ENCODE assay signal across 1 cellular context in the genomic region with DNA sequence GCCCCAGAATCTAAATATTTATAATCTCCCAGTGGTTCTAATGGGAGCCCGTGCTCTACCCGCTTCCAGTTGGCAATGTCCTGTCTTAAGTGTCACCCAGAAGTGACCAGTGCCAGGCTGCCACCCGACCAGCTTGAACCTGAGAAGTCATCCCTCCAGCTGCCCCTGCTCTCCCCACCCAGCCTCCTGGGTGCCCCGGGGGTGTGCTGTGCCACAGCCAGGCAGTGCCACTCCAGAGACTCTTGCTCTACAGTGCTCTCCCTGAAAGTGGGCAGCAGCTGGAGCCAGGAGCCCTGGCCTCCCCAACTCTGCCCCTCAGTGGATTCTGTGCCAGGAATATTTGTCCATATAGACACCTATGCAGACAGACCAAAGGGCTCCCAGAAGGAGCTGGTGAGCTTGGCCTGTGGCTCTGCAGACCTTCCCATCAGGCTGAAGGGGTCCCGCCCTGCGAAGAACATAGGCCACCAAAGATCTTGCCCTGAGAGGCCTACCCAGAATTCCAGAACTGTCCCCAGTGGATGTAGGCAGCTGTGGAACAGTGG.
TF ChIP-seq lines count a peak whose summit lies in the region.

No MANE protein-coding gene starts in this region.

TF ChIP-seq in IMR-90, 13 proteins besides CTCF, POLR2A, EP300 and RAD21:
- TF ChIP-seq MAZ (IDR thresholded peaks at IDR 0.05; ENCODE audit: borderline replicate concordance, low read depth, low read length): no peak
- no peak for TF ChIP-seq FOS (IDR thresholded peaks at IDR 0.05; ENCODE audit: low read depth, low read length)
- no peak for TF ChIP-seq CEBPB (IDR thresholded peaks at IDR 0.05; ENCODE audit: low read depth, low read length)
- TF ChIP-seq RFX5 (IDR thresholded peaks at IDR 0.05; ENCODE audit: low read depth, low read length): no peak
- TF ChIP-seq, protein P1, sequence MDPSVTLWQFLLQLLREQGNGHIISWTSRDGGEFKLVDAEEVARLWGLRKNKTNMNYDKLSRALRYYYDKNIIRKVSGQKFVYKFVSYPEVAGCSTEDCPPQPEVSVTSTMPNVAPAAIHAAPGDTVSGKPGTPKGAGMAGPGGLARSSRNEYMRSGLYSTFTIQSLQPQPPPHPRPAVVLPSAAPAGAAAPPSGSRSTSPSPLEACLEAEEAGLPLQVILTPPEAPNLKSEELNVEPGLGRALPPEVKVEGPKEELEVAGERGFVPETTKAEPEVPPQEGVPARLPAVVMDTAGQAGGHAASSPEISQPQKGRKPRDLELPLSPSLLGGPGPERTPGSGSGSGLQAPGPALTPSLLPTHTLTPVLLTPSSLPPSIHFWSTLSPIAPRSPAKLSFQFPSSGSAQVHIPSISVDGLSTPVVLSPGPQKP (IDR thresholded peaks at IDR 0.05; ENCODE audit: borderline replicate concordance, low read depth, low read length): no peak
- TF ChIP-seq RCOR1 (IDR thresholded peaks at IDR 0.05; ENCODE audit: insufficient replicate concordance, low read length): no peak
- TF ChIP-seq NFE2L2 (IDR thresholded peaks at IDR 0.05; ENCODE audit: low read depth, low read length): no peak
- no peak for TF ChIP-seq CHD1 (IDR thresholded peaks at IDR 0.05; ENCODE audit: low read depth, low read length)
- TF ChIP-seq SMC3 (IDR thresholded peaks at IDR 0.05; ENCODE audit: low read depth, low read length): no peak
- TF ChIP-seq MXI1 (IDR thresholded peaks at IDR 0.05; ENCODE audit: borderline replicate concordance, low read depth, low read length): no peak
- TF ChIP-seq, protein P2, sequence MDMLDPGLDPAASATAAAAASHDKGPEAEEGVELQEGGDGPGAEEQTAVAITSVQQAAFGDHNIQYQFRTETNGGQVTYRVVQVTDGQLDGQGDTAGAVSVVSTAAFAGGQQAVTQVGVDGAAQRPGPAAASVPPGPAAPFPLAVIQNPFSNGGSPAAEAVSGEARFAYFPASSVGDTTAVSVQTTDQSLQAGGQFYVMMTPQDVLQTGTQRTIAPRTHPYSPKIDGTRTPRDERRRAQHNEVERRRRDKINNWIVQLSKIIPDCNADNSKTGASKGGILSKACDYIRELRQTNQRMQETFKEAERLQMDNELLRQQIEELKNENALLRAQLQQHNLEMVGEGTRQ (IDR thresholded peaks at IDR 0.05; ENCODE audit: low read depth, low read length): no peak
- no peak for TF ChIP-seq MAFK (IDR thresholded peaks at IDR 0.05; ENCODE audit: low read depth, low read length)
- TF ChIP-seq BHLHE40 (IDR thresholded peaks at IDR 0.05; ENCODE audit: low read depth, low read length): no peak
TF ChIP-seq in IMR-90: peak in this region for 0.
